8 cellular contexts compared by ENCODE assay signal in genomic region chr1:27668808-27669723, GRCh38. TPM values are rescaled to one million over a fixed set of nuclear protein-coding genes. Genes with fewer than 3 reads are reported as not detected.
A peak's percentile ranks its signal among the peaks of the same experiment; 100 is the strongest.
DNase-seq lines count a peak whose midpoint lies in the region; ATAC-seq lines count a peak whose summit lies in the region.

No MANE protein-coding gene starts in this region.

- ATAC-seq in activated CD4-positive, CD25-positive, alpha-beta regulatory T cell treated with anti-CD3 and anti-CD28 coated beads, Interleukin-2, amount 50 U/mL, for 24 hours = peak; percentile 35 to 52
- ATAC-seq in left lobe of liver (peak; percentile 69), HG03097 (IDR thresholded peaks at IDR 0.05; ENCODE audit: low FRiP score, unreplicated experiment) (no peak)

- DNase-seq in NCI-H1436 (lab: John Stamatoyannopoulos, UW) = peak; percentile 51
- DNase-seq in NCI-H1436 treated with DMSO at 0.1 percent for 48 hours (lab: John Stamatoyannopoulos, UW) = no peak
- peak; percentile 41 for DNase-seq in NCI-H1694 treated with DMSO at 0.1 percent for 48 hours (lab: John Stamatoyannopoulos, UW)
- DNase-seq in caudate nucleus (lab: John Stamatoyannopoulos, UW) = peak in 51 of 61 donors; percentile 11 to 70 (median 44)
- peak; percentile 81 for DNase-seq in left lobe of liver (ENCODE audit: low spot score)
- peak; percentile 74 for DNase-seq in stimulated activated CD4-positive, alpha-beta T cell treated with anti-CD3 and anti-CD28 coated beads, Interleukin-2, amount 100 ng/mL, for 4 hours (ENCODE audit: low read depth)

- no peak overlapping the region for H3K27ac ChIP-seq in caudate nucleus (ENCODE audit: low read depth, low read length)

RNA-seq across cellular contexts. Expression of gene IFI6, which starts 2.9 kb away (rescaled TPM):
- 13.1 TPM for total RNA-seq in left lobe of liver

RNA-seq across cellular contexts. Expression of gene FGR, which starts 34.1 kb away (rescaled TPM):
- 3.0 TPM for total RNA-seq in left lobe of liver

RNA-seq across cellular contexts. Expression of gene FAM76A, which starts 56.7 kb away (rescaled TPM):
- 4.4 TPM for total RNA-seq in left lobe of liver
